In genomic region chr17:2175294-2175628, GRCh38 we compare ENCODE assay signal across 10 cellular contexts.
DNase-seq lines count a peak whose midpoint lies in the region; ATAC-seq and TF ChIP-seq lines count a peak whose summit lies in the region.
"Had no signal": no experiment of that assay in that cellular context is flagged by ENCODE, and none has a peak within 500 bp of the region (broad histone marks: within the 10 kb centered on the region; RNA-seq: fewer than 3 reads in every experiment).

No MANE protein-coding gene starts in this region.

- intact Hi-C loops in breast epithelium (cut with DNase I; ENCODE audit: low total_unique reads) = no loop called here
- intact Hi-C loops in MCF 10A (cut with micrococcal nuclease) = no loop called here

- no peaks in the 10 kb centered on the region for H3K9me3 Mint-ChIP-seq in MCF 10A (ENCODE audit: unreplicated experiment)

- H3K4me3 ChIP-seq in breast epithelium = peak overlapping the region in 2 of 3 donors; percentile 13 to 40
- peak overlapping the region; percentile 6 for H3K4me3 ChIP-seq in osteoblast (ENCODE audit: insufficient read depth, low read length)
- H3K4me3 ChIP-seq in upper lobe of left lung = no peak overlapping the region

- H3K27me3 Mint-ChIP-seq in MCF 10A (ENCODE audit: insufficient read depth, unreplicated experiment) = no peaks in the 10 kb centered on the region

- H3K4me2 ChIP-seq in osteoblast (ENCODE audit: insufficient read depth, low read length) = peak overlapping the region; percentile 61

- H3K27ac Mint-ChIP-seq in MCF 10A (ENCODE audit: low read depth, unreplicated experiment) = no peak overlapping the region

- H3K4me3 Mint-ChIP-seq in MCF 10A (ENCODE audit: unreplicated experiment) = no peak overlapping the region

- H2AFZ ChIP-seq in osteoblast (ENCODE audit: low read length) = no peak overlapping the region

- no peaks in the 10 kb centered on the region for H4K20me1 ChIP-seq in osteoblast (ENCODE audit: insufficient read depth, low read length)

- H3K79me2 ChIP-seq in osteoblast (ENCODE audit: insufficient read depth, low read length) = no peaks in the 10 kb centered on the region

- TF ChIP-seq POLR2A in breast epithelium (IDR thresholded peaks at IDR 0.05) (no peak), upper lobe of left lung (IDR thresholded peaks at IDR 0.05) (no peak)

- H3K27ac ChIP-seq in breast epithelium (peak overlapping the region; percentile 70 to 82), epithelial cell of prostate (peak overlapping the region; percentile 95), osteoblast (ENCODE audit: low read depth, low read length) (peak overlapping the region; percentile 99), upper lobe of left lung (peak overlapping the region; percentile 47 to 85 (median 80))

- DNase-seq in breast epithelium (ENCODE audit: low spot score in 2 of 2) (no peak), MCF 10A (ENCODE audit: unreplicated experiment) (no peak), epithelial cell of prostate (ENCODE audit: low read depth, low spot score) (no peak), osteoblast (ENCODE audit: insufficient read length, low spot score, missing footprints) (no peak), upper lobe of left lung (no peak), HuH-7.5 (ENCODE audit: low spot score) (no peak), NCI-H1436 (lab: John Stamatoyannopoulos, UW) (no peak)
- DNase-seq: NCI-H1417, NCI-H82 had no signal

- 44 to 52% methylated on average over 5 of the region's 5 CpGs for WGBS in upper lobe of left lung, 2 donors

- no peak for TF ChIP-seq EP300 in upper lobe of left lung (IDR thresholded peaks at IDR 0.05)

- H3K36me3 Mint-ChIP-seq in MCF 10A (ENCODE audit: insufficient read depth, unreplicated experiment) = peaks cover 28% of the 10 kb centered on the region

- H3K36me3 ChIP-seq in breast epithelium (no peaks in the 10 kb centered on the region), osteoblast (ENCODE audit: insufficient read depth, low read length) (peaks cover 5% of the 10 kb centered on the region), upper lobe of left lung (peaks cover 0 to under 1% (median 0%) of the 10 kb centered on the region in 4 donors)

- H3K27me3 ChIP-seq in breast epithelium (no peaks in the 10 kb centered on the region), osteoblast (ENCODE audit: insufficient read depth, low read length) (no peaks in the 10 kb centered on the region), upper lobe of left lung (no peaks in the 10 kb centered on the region)

- H3K4me1 ChIP-seq in breast epithelium (peaks cover 16 to 55% of the 10 kb centered on the region in 2 donors), osteoblast (ENCODE audit: insufficient read depth, low read length) (peaks cover 80% of the 10 kb centered on the region), upper lobe of left lung (peaks cover 83 to 90% (median 85%) of the 10 kb centered on the region in 4 donors)

- no peak for TF ChIP-seq CTCF in breast epithelium (IDR thresholded peaks at IDR 0.05)
- TF ChIP-seq CTCF in MCF 10A (IDR thresholded peaks at IDR 0.05; ENCODE audit: unreplicated experiment) = no peak
- no peak for TF ChIP-seq CTCF in osteoblast (IDR thresholded peaks at IDR 0.05; ENCODE audit: extremely low read depth, low read depth, low read length)
- no peak for TF ChIP-seq CTCF in upper lobe of left lung (IDR thresholded peaks at IDR 0.05)

- H3K4me1 Mint-ChIP-seq in MCF 10A (ENCODE audit: insufficient read depth, unreplicated experiment) = no peaks in the 10 kb centered on the region

- no TSS peak for BruUV-seq in MCF 10A (replicated peaks; lab: Mats Ljungman, UMichigan)

- CTCF ChIA-PET in MCF 10A (lab: Yijun Ruan, JAX) = interaction anchor here (0.6 kb wide), 1 partner anchor 23 kb away, joined by 3 read pairs; no protein-coding TSS in a partner anchor

- H3K9me3 ChIP-seq in breast epithelium = no peaks in the 10 kb centered on the region
- no peaks in the 10 kb centered on the region for H3K9me3 ChIP-seq in osteoblast (ENCODE audit: low read depth, low read length)
- H3K9me3 ChIP-seq in upper lobe of left lung = no peaks in the 10 kb centered on the region

- ATAC-seq in upper lobe of left lung (ENCODE audit: low FRiP score in 2 of 2) = no peak
- no peak for ATAC-seq in GM18502 (IDR thresholded peaks at IDR 0.05; ENCODE audit: poor library complexity, unreplicated experiment)

- POLR2A ChIA-PET in MCF 10A (lab: Yijun Ruan, JAX) = no interaction called here

Comparison
In these comparisons a context has a peak if more than half of its experiments do, and no peak if none do; other contexts are left out.
1. H3K4me3 ChIP-seq: peak in breast epithelium (2 of 3) and osteoblast (single experiment); none in upper lobe of left lung (0 of 4).
2. Peak in every context shown above with its lines, with median percentiles within 50 percentile points of each other: H3K27ac ChIP-seq.